In the genomic region with DNA sequence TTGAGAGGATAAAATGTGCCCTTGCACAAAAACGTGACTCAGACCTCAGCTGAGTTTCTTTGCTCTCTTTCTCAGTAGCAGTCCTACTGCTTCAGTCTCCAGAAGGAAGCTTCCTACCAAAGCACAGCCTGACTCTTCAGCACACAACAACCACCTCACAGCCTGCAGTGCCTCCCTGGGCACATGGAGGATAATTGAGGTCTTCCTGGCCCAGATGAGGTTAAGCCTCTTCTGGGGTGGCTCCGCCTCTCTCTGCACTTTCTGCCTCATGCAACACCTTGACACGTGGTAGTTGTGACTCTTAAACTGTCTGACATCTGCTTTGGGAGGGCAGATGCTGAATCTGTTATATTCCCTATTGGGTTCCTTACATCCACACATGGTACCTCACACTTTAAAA, we compare ENCODE assay signal across 19 cellular contexts. TPM values are rescaled to one million over a fixed set of nuclear protein-coding genes. Genes with fewer than 3 reads are reported as not detected.
DNase-seq lines count a peak whose midpoint lies in the region; ATAC-seq and TF ChIP-seq lines count a peak whose summit lies in the region.
"Had no signal": no experiment of that assay in that cellular context is flagged by ENCODE, and none has a peak within 500 bp of the region (broad histone marks: within the 10 kb centered on the region; RNA-seq: fewer than 3 reads in every experiment).

No MANE protein-coding gene starts in this region.

- peak; percentile 41 for DNase-seq in A172 (ENCODE audit: low spot score)
- DNase-seq in CD4-positive, CD25-positive, alpha-beta regulatory T cell: no peak
- DNase-seq in NCI-H524 treated with DMSO at 0.1 percent for 48 hours (lab: John Stamatoyannopoulos, UW): peak; percentile 37
- peak; percentile 45 for DNase-seq in choroid plexus epithelial cell (ENCODE audit: low read depth)
- DNase-seq in inferior parietal cortex (ENCODE audit: extremely low spot score): no peak
- DNase-seq in OCI-M1 (lab: John Stamatoyannopoulos, UW): no peak
- DNase-seq: activated T-cell treated with anti-CD3 and anti-CD28 coated beads for 4 hours, DMS153, left lung, NCI-H187, NCI-H774, small intestine, thyroid gland had no signal

- no peaks in the 10 kb centered on the region for H3K27me3 ChIP-seq in CD4-positive, CD25-positive, alpha-beta regulatory T cell (ENCODE audit: control insufficient read depth, insufficient read depth, low read length)
- no peaks in the 10 kb centered on the region for H3K27me3 ChIP-seq in gastroesophageal sphincter
- H3K27me3 ChIP-seq: left lung, thyroid gland had no signal

- H3K9me3 Mint-ChIP-seq in CD4-positive, CD25-positive, alpha-beta regulatory T cell: no peaks in the 10 kb centered on the region
- H3K9me3 Mint-ChIP-seq: central memory CD8-positive, alpha-beta T cell had no signal

- peak overlapping the region in 2 of 3 donors; percentile 11 to 56 for H3K27ac Mint-ChIP-seq in CD4-positive, CD25-positive, alpha-beta regulatory T cell
- H3K27ac Mint-ChIP-seq: B cell had no signal

- H3K27me3 Mint-ChIP-seq in CD4-positive, CD25-positive, alpha-beta regulatory T cell: no peaks in the 10 kb centered on the region
- H3K27me3 Mint-ChIP-seq: B cell; central memory CD8-positive, alpha-beta T cell had no signal

- no peak overlapping the region for H3K4me3 ChIP-seq in CD4-positive, CD25-positive, alpha-beta regulatory T cell (ENCODE audit: low read depth, low read length)
- H3K4me3 ChIP-seq in choroid plexus epithelial cell (ENCODE audit: low read depth, low read length) (no peak overlapping the region), gastroesophageal sphincter (no peak overlapping the region)
- H3K4me3 ChIP-seq: left lung, thyroid gland had no signal

- H3K4me3 Mint-ChIP-seq in CD4-positive, CD25-positive, alpha-beta regulatory T cell: no peak overlapping the region
- H3K4me3 Mint-ChIP-seq: B cell; central memory CD8-positive, alpha-beta T cell had no signal

- TF ChIP-seq POLR2A in gastroesophageal sphincter (IDR thresholded peaks at IDR 0.05): no peak

- no peak for ATAC-seq in CD4-positive, CD25-positive, alpha-beta regulatory T cell (ENCODE audit: low read depth in 2 of 2)
- no peak for ATAC-seq in gastroesophageal sphincter
- ATAC-seq: HepG2, left lung had no signal

- peaks cover 81% of the 10 kb centered on the region for H3K36me3 ChIP-seq in CD4-positive, CD25-positive, alpha-beta regulatory T cell (ENCODE audit: control insufficient read depth, insufficient read depth, low read length)
- peaks cover 0 to 98% of the 10 kb centered on the region in 2 donors for H3K36me3 ChIP-seq in gastroesophageal sphincter

- TF ChIP-seq EP300 in gastroesophageal sphincter (IDR thresholded peaks at IDR 0.05): no peak

- peaks cover 43% of the 10 kb centered on the region for H3K36me3 Mint-ChIP-seq in CD4-positive, CD25-positive, alpha-beta regulatory T cell

- H3K9me3 ChIP-seq in CD4-positive, CD25-positive, alpha-beta regulatory T cell (ENCODE audit: control insufficient read depth in 2 of 2, low read length in 2 of 2): no peaks in the 10 kb centered on the region
- H3K9me3 ChIP-seq in gastroesophageal sphincter: no peaks in the 10 kb centered on the region
- H3K9me3 ChIP-seq: left lung, thyroid gland had no signal

- H3K27ac ChIP-seq in CD4-positive, CD25-positive, alpha-beta regulatory T cell (ENCODE audit: insufficient read depth, low read length, poor library complexity, severe bottlenecking): no peak overlapping the region
- H3K27ac ChIP-seq in gastroesophageal sphincter: no peak overlapping the region
- H3K27ac ChIP-seq: parathyroid adenoma, RWPE1, thyroid gland had no signal

- H3K4me1 ChIP-seq in CD4-positive, CD25-positive, alpha-beta regulatory T cell (ENCODE audit: control insufficient read depth, insufficient read depth, low read length, poor library complexity, severe bottlenecking): peaks cover under 1% of the 10 kb centered on the region
- H3K4me1 ChIP-seq in gastroesophageal sphincter: peaks cover 0 to 12% (median 0%) of the 10 kb centered on the region in 3 donors
- H3K4me1 ChIP-seq: parathyroid adenoma had no signal

- peaks cover 5 to 20% (median 11%) of the 10 kb centered on the region in 4 donors for H3K4me1 Mint-ChIP-seq in CD4-positive, CD25-positive, alpha-beta regulatory T cell
- H3K4me1 Mint-ChIP-seq: B cell had no signal

- 55 to 83% methylated on average over 3 of the region's 3 CpGs for WGBS in gastroesophageal sphincter (ENCODE audit: low coverage in 1 of 2), 2 donors

- TF ChIP-seq CTCF in choroid plexus epithelial cell (conservative IDR thresholded peaks at IDR 0.05; ENCODE audit: low read depth, low read length): no peak
- TF ChIP-seq CTCF in gastroesophageal sphincter (IDR thresholded peaks at IDR 0.05): no peak

RNA-seq across cellular contexts. Expression of a gene that starts 33.8 kb away (rescaled TPM):
- 30.2 and 30.3 TPM in 2 replicates for total RNA-seq in A172 (2014; rRNA removed; shearing (Covaris generic))
- total RNA-seq in CD4-positive, CD25-positive, alpha-beta regulatory T cell: 95.3 TPM
- 10 to 100 TPM; 79.0 to 87.6 (median 81.7) TPM for polyA plus RNA-seq in CD4-positive, CD25-positive, alpha-beta regulatory T cell
- 10 to 100 TPM; 36.8 to 52.8 (median 42.3) TPM for total RNA-seq in gastroesophageal sphincter

RNA-seq across cellular contexts. Expression of a gene that starts 36.8 kb away (rescaled TPM):
- 131 and 155 TPM in 2 replicates for total RNA-seq in A172 (2014; rRNA removed; shearing (Covaris generic))
- 71.0 TPM for total RNA-seq in CD4-positive, CD25-positive, alpha-beta regulatory T cell
- 10 to 100 TPM; 36.6 to 48.2 (median 41.1) TPM for polyA plus RNA-seq in CD4-positive, CD25-positive, alpha-beta regulatory T cell
- total RNA-seq in gastroesophageal sphincter: 100 to 1,000 TPM; 141 to 182 (median 153) TPM

Comparison
In these comparisons a context has a peak if more than half of its experiments do, and no peak if none do; other contexts are left out.
1. DNase-seq: peak in A172 (single experiment), NCI-H524 treated with DMSO at 0.1 percent for 48 hours (single experiment) and choroid plexus epithelial cell (single experiment); none in CD4-positive, CD25-positive, alpha-beta regulatory T cell (0 of 3), inferior parietal cortex (single experiment) and OCI-M1 (single experiment).